Comparison of ENCODE assay signal across 28 cellular contexts in the genomic region with DNA sequence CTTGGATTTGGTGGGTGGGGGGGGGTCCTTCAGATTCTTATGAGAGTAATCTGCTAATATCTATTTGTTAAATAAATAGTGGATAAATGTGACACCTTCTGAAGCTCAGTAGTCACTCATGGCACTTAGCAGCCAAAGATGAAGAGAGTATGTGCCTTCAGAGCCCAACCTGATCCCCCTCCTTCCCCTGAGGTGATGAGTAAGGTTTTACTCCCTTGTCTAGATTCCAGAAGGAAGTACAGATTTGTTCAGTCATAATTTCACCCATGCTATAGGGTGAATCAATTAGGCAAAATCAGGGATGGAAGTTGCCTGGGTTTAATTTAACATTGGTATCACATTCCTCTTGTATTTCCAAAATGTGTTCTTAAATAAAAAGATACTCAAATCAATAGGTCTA.
"Had no signal": no experiment of that assay in that cellular context is flagged by ENCODE, and none has a peak within 500 bp of the region (broad histone marks: within the 10 kb centered on the region; RNA-seq: fewer than 3 reads in every experiment).

No MANE protein-coding gene starts in this region.

- H3K4me1 ChIP-seq: colonic mucosa, gastroesophageal sphincter, heart right ventricle had no signal

- H3K36me3 ChIP-seq: brain microvascular endothelial cell, cardiac muscle cell, colonic mucosa, gastroesophageal sphincter, heart right ventricle had no signal

- H3K4me3 ChIP-seq: cardiac muscle cell, colonic mucosa, gastroesophageal sphincter, heart right ventricle, hepatocyte had no signal

- H3K79me2 ChIP-seq: hepatocyte had no signal

- H3K27me3 ChIP-seq: brain microvascular endothelial cell, colonic mucosa, gastroesophageal sphincter, heart right ventricle, hepatocyte had no signal

- ATAC-seq: activated CD4-positive, alpha-beta T cell treated with anti-CD3 and anti-CD28 coated beads for 36 hours; activated naive CD4-positive, alpha-beta T cell treated with anti-CD3 and anti-CD28 coated beads, Interleukin-2, amount 50 U/mL, for 72 hours; activated T-cell treated with anti-CD3 and anti-CD28 coated beads, Interleukin-2, amount 50 U/mL, for 72 hours; esophagus mucosa; gastroesophageal sphincter; heart right ventricle; T-helper 17 cell had no signal

- H3K9me3 ChIP-seq: colonic mucosa, gastroesophageal sphincter, heart right ventricle had no signal

- DNase-seq: activated CD4-positive, alpha-beta memory T cell treated with anti-CD3 and anti-CD28 coated beads for 36 hours; activated CD4-positive, alpha-beta T cell treated with anti-CD3 and anti-CD28 coated beads for 36 hours; activated CD4-positive, alpha-beta T cell treated with anti-CD3 and anti-CD28 coated beads, Interleukin-2, amount 10 ng/mL, durations not matched to agents 24 days and 14 days; activated CD4-positive, CD25-positive, alpha-beta regulatory T cell; activated CD4-positive, CD25-positive, alpha-beta regulatory T cell treated with anti-CD3 and anti-CD28 coated beads, Interleukin-2, amount 50 U/mL, for 72 hours; activated CD8-positive, alpha-beta memory T cell treated with anti-CD3 and anti-CD28 coated beads, Interleukin-2, amount 50 U/mL, for 48 hours; activated gamma-delta T cell; activated naive CD4-positive, alpha-beta T cell; activated naive CD4-positive, alpha-beta T cell treated with anti-CD3 and anti-CD28 coated beads, Interleukin-2, amount 10 ng/mL, durations not matched to agents 7 days and 5 days; activated T-cell treated with anti-CD3 and anti-CD28 coated beads for 4 hours; activated T-cell treated with anti-CD3 and anti-CD28 coated beads, Interleukin-2, amount 50 U/mL, for 24 hours; activated T-cell treated with anti-CD3 and anti-CD28 coated beads, Interleukin-2, amount 50 U/mL, for 72 hours; amniotic stem cell; anterior cingulate cortex; brain microvascular endothelial cell; central memory CD4-positive, alpha-beta T cell; cerebellar nuclear complex; colonic mucosa; effector CD8-positive, alpha-beta T cell; foreskin fibroblast; heart right ventricle; T-helper 1 cell; T-helper 17 cell had no signal

- H3K27ac ChIP-seq: brain microvascular endothelial cell, cardiac muscle cell, colonic mucosa, gastroesophageal sphincter, heart right ventricle, hepatocyte had no signal

- H3K4me2 ChIP-seq: hepatocyte had no signal

- H2AFZ ChIP-seq: hepatocyte had no signal
